8 cellular contexts compared by ENCODE assay signal in genomic region chr13:97116754-97117153, GRCh38.
DNase-seq lines count a peak whose midpoint lies in the region; ATAC-seq and TF ChIP-seq lines count a peak whose summit lies in the region.

No MANE protein-coding gene starts in this region.

- no peaks in the 10 kb centered on the region for H3K9me3 ChIP-seq in lower lobe of right lung
- no peaks in the 10 kb centered on the region for H3K9me3 ChIP-seq in neural progenitor cell (ENCODE audit: low read depth)

- H3K4me2 ChIP-seq in neural progenitor cell = no peak overlapping the region

- H3K36me3 ChIP-seq in lower lobe of right lung (no peaks in the 10 kb centered on the region), neural progenitor cell (no peaks in the 10 kb centered on the region)

- H3K4me3 ChIP-seq in lower lobe of right lung (no peak overlapping the region), neural progenitor cell (no peak overlapping the region)

- peak; percentile 56 for ATAC-seq in SK-N-SH treated with all-trans-retinoic acid at 6 μM for 48 hours
- ATAC-seq in lower lobe of right lung = peak; percentile 79 to 92
- ATAC-seq in naive thymus-derived CD8-positive, alpha-beta T cell = no peak

- H3K4me1 ChIP-seq in lower lobe of right lung (peaks cover 43% of the 10 kb centered on the region), neural progenitor cell (peaks cover 21% of the 10 kb centered on the region)

- POLR2A ChIA-PET in naive thymus-derived CD8-positive, alpha-beta T cell (lab: Charles Lee) = no interaction called here

- H3K27ac ChIP-seq in lower lobe of right lung (peak overlapping the region; percentile 24), neural progenitor cell (no peak overlapping the region)

- no peaks in the 10 kb centered on the region for H4K20me1 ChIP-seq in neural progenitor cell (ENCODE audit: low read depth)

- H3K79me2 ChIP-seq in neural progenitor cell (ENCODE audit: low read depth) = no peaks in the 10 kb centered on the region

- H3K4me1 Mint-ChIP-seq in HFFc6 (ENCODE audit: low read depth) (peaks cover 44% of the 10 kb centered on the region), neural progenitor cell (peaks cover 60% of the 10 kb centered on the region)
- H3K4me1 Mint-ChIP-seq in naive thymus-derived CD8-positive, alpha-beta T cell = peaks cover 7 to 12% (median 9%) of the 10 kb centered on the region in 4 donors

- no peak overlapping the region for H3K9ac ChIP-seq in neural progenitor cell

- H3K9me3 Mint-ChIP-seq in HFFc6 (no peaks in the 10 kb centered on the region), neural progenitor cell (peaks cover 6% of the 10 kb centered on the region)
- no peaks in the 10 kb centered on the region for H3K9me3 Mint-ChIP-seq in naive thymus-derived CD8-positive, alpha-beta T cell

- DNase-seq in Daoy (ENCODE audit: low read depth) (peak; percentile 46), HFFc6 (peak; percentile 30), lower lobe of right lung (no peak), HK-2 (ENCODE audit: unreplicated experiment) (no peak), NCI-H748 treated with DMSO at 0.1 percent for 48 hours (lab: John Stamatoyannopoulos, UW) (no peak), neural progenitor cell (ENCODE audit: low spot score) (no peak)
- no peak for DNase-seq in naive thymus-derived CD8-positive, alpha-beta T cell

- H3K4me3 Mint-ChIP-seq in HFFc6 (no peak overlapping the region), neural progenitor cell (no peak overlapping the region)
- no peak overlapping the region for H3K4me3 Mint-ChIP-seq in naive thymus-derived CD8-positive, alpha-beta T cell

- H3K27me3 Mint-ChIP-seq in HFFc6 (ENCODE audit: insufficient read depth) (peaks cover 12% of the 10 kb centered on the region), neural progenitor cell (ENCODE audit: insufficient read depth, low read depth) (peaks cover 28% of the 10 kb centered on the region)
- peaks cover 8 to 44% (median 28%) of the 10 kb centered on the region in 5 donors for H3K27me3 Mint-ChIP-seq in naive thymus-derived CD8-positive, alpha-beta T cell

- H3K36me3 Mint-ChIP-seq in HFFc6 (ENCODE audit: low read depth) (no peaks in the 10 kb centered on the region), neural progenitor cell (no peaks in the 10 kb centered on the region)
- no peaks in the 10 kb centered on the region for H3K36me3 Mint-ChIP-seq in naive thymus-derived CD8-positive, alpha-beta T cell

- peaks cover 5% of the 10 kb centered on the region for H3F3A ChIP-seq in neural progenitor cell (ENCODE audit: low read depth)

- H3K27ac Mint-ChIP-seq in HFFc6 = no peak overlapping the region
- no peak overlapping the region for H3K27ac Mint-ChIP-seq in naive thymus-derived CD8-positive, alpha-beta T cell
- H3K27ac Mint-ChIP-seq in neural progenitor cell = no peak overlapping the region

- TF ChIP-seq CTCF in HFFc6 (IDR thresholded peaks at IDR 0.05) (no peak), lower lobe of right lung (IDR thresholded peaks at IDR 0.05) (no peak), neural progenitor cell (IDR thresholded peaks at IDR 0.05) (no peak)

- H3K27me3 ChIP-seq in lower lobe of right lung (ENCODE audit: low read depth) = no peaks in the 10 kb centered on the region
- no peaks in the 10 kb centered on the region for H3K27me3 ChIP-seq in neural progenitor cell

- no peak overlapping the region for H2AFZ ChIP-seq in neural progenitor cell (replicated peaks)

- intact Hi-C loops in lower lobe of right lung (cut with DNase I) = loop anchor here (10.0 kb wide), 2 partner anchors 108 to 238 kb away; partner anchors contain the start of gene MBNL2

TF ChIP-seq in SK-N-SH treated with all-trans-retinoic acid at 6 μM for 48 hours, 23 proteins besides CTCF, POLR2A, EP300 and RAD21:
- no peak for TF ChIP-seq ZNF8 (CRISPR knock-in tag; IDR thresholded peaks at IDR 0.05)
- TF ChIP-seq PPARA (CRISPR knock-in tag; IDR thresholded peaks at IDR 0.05; ENCODE audit: borderline replicate concordance) = no peak
- no peak for TF ChIP-seq GLIS3 (CRISPR knock-in tag; IDR thresholded peaks at IDR 0.05)
- TF ChIP-seq ISL1 (CRISPR knock-in tag; IDR thresholded peaks at IDR 0.05) = peak; percentile 90
- TF ChIP-seq TOX (CRISPR knock-in tag; IDR thresholded peaks at IDR 0.05; ENCODE audit: borderline replicate concordance) = no peak
- TF ChIP-seq PATZ1 (CRISPR knock-in tag; IDR thresholded peaks at IDR 0.05; ENCODE audit: borderline replicate concordance) = no peak
- TF ChIP-seq ZNF565 (CRISPR knock-in tag; conservative IDR thresholded peaks at IDR 0.05; ENCODE audit: low read depth) = no peak
- no peak for TF ChIP-seq ZFP3 (CRISPR knock-in tag; IDR thresholded peaks at IDR 0.05)

Comparison
In these comparisons a context has a peak if more than half of its experiments do, and no peak if none do; other contexts are left out.
1. DNase-seq: peak in Daoy (single experiment) and HFFc6 (single experiment); none in lower lobe of right lung (single experiment), naive thymus-derived CD8-positive, alpha-beta T cell (0 of 10), HK-2 (single experiment), NCI-H748 treated with DMSO at 0.1 percent for 48 hours (single experiment) and neural progenitor cell (single experiment).
2. ATAC-seq: peak in SK-N-SH treated with all-trans-retinoic acid at 6 μM for 48 hours (single experiment) and lower lobe of right lung (2 of 2); none in naive thymus-derived CD8-positive, alpha-beta T cell (0 of 2).